In the genomic region with DNA sequence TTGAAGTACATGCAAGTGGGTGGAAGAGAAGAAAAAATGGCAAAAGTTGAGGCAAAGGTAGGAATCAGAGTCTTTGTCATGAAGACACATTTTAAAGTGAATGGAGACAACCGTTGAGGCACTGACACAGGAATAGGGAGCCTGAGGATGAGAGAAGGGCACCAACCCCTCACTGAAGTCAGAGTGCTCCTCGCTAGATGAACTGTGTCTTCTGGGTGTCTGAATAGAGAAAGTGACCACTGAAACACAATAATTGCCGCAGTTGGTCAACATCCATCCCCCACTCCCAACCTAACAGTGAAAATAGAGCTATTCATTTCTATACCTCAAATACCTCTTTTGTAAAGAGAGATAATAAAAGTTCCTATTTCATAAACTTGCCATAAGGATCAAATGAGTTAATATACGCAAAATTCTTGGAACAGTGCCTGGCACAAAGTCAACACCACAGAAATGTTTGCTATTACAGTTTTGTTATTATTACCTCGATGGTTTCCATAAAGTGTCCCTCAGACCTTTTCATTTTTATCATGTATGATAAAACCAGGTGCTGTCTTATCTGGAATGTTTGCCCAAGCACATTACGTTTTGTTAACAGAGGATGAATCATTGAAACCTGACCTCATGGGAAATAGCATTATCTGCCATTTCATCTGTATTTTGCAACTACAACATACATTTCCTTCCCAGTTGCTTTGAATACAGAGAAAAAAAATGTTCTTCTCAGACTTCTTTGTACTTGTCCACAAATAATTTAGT, we compare ENCODE assay signal across 1 cellular context.
TF ChIP-seq lines count a peak whose summit lies in the region.

No MANE protein-coding gene starts in this region.

TF ChIP-seq in K562, 482 proteins besides CTCF, POLR2A, EP300 and RAD21 (continued from another document and continues in another):
- TF ChIP-seq, protein P1, sequence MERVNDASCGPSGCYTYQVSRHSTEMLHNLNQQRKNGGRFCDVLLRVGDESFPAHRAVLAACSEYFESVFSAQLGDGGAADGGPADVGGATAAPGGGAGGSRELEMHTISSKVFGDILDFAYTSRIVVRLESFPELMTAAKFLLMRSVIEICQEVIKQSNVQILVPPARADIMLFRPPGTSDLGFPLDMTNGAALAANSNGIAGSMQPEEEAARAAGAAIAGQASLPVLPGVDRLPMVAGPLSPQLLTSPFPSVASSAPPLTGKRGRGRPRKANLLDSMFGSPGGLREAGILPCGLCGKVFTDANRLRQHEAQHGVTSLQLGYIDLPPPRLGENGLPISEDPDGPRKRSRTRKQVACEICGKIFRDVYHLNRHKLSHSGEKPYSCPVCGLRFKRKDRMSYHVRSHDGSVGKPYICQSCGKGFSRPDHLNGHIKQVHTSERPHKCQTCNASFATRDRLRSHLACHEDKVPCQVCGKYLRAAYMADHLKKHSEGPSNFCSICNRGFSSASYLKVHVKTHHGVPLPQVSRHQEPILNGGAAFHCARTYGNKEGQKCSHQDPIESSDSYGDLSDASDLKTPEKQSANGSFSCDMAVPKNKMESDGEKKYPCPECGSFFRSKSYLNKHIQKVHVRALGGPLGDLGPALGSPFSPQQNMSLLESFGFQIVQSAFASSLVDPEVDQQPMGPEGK (CRISPR knock-in tag; IDR thresholded peaks at IDR 0.05; ENCODE audit: borderline replicate concordance), result no peak
- TF ChIP-seq BDP1 (IDR thresholded peaks at IDR 0.05; ENCODE audit: insufficient read depth, insufficient read length) (no peak), ZNF282 (CRISPR knock-in tag; IDR thresholded peaks at IDR 0.05) (no peak), ZNF124 (CRISPR knock-in tag; IDR thresholded peaks at IDR 0.05) (no peak), E2F3 (CRISPR knock-in tag; IDR thresholded peaks at IDR 0.05) (no peak), ZNF76 (CRISPR knock-in tag; IDR thresholded peaks at IDR 0.05; ENCODE audit: borderline replicate concordance) (no peak), SRSF1 (IDR thresholded peaks at IDR 0.05; ENCODE audit: low read depth, low read length) (no peak), CBX3 (IDR thresholded peaks at IDR 0.05; ENCODE audit: borderline replicate concordance in 1 of 2, low read length in 2 of 2) (no peak), TEAD1 (CRISPR knock-in tag; IDR thresholded peaks at IDR 0.05) (no peak), MTA1 (IDR thresholded peaks at IDR 0.05; ENCODE audit: borderline replicate concordance) (no peak), HEY1 (CRISPR knock-in tag; IDR thresholded peaks at IDR 0.05; ENCODE audit: borderline replicate concordance) (no peak), POLR2AphosphoS2 (IDR thresholded peaks at IDR 0.05; ENCODE audit: low read length) (no peak), GTF2F1 (IDR thresholded peaks at IDR 0.05; ENCODE audit: low read depth, low read length) (no peak), NCOA4 (IDR thresholded peaks at IDR 0.05; ENCODE audit: partially characterized antibody) (no peak), NR2F6 (CRISPR knock-in tag; IDR thresholded peaks at IDR 0.05) (no peak), PCBP2 (IDR thresholded peaks at IDR 0.05; ENCODE audit: low read depth, low read length, poor library complexity, severe bottlenecking) (no peak), ZNF133 (CRISPR knock-in tag; IDR thresholded peaks at IDR 0.05) (no peak), ZNF79 (CRISPR knock-in tag; IDR thresholded peaks at IDR 0.05; ENCODE audit: low read depth) (no peak), ZNF253 (CRISPR knock-in tag; conservative IDR thresholded peaks at IDR 0.05) (no peak), MAFG (tag; conservative IDR thresholded peaks at IDR 0.05) (no peak), RFX1 (IDR thresholded peaks at IDR 0.05) (no peak), MEF2A (IDR thresholded peaks at IDR 0.05; ENCODE audit: control insufficient read depth, low read depth, low read length) (no peak), CHCHD3 (CRISPR knock-in tag; IDR thresholded peaks at IDR 0.05) (no peak), ZKSCAN3 (CRISPR knock-in tag; IDR thresholded peaks at IDR 0.05) (no peak), SOX6 (IDR thresholded peaks at IDR 0.05) (peak; percentile 64; the same call in 1 of the 2 replicates), MCM7 (IDR thresholded peaks at IDR 0.05) (no peak), CBX1 (IDR thresholded peaks at IDR 0.05; ENCODE audit: low read depth) (no peak), HDGF (IDR thresholded peaks at IDR 0.05) (no peak)
- TF ChIP-seq, protein P2, sequence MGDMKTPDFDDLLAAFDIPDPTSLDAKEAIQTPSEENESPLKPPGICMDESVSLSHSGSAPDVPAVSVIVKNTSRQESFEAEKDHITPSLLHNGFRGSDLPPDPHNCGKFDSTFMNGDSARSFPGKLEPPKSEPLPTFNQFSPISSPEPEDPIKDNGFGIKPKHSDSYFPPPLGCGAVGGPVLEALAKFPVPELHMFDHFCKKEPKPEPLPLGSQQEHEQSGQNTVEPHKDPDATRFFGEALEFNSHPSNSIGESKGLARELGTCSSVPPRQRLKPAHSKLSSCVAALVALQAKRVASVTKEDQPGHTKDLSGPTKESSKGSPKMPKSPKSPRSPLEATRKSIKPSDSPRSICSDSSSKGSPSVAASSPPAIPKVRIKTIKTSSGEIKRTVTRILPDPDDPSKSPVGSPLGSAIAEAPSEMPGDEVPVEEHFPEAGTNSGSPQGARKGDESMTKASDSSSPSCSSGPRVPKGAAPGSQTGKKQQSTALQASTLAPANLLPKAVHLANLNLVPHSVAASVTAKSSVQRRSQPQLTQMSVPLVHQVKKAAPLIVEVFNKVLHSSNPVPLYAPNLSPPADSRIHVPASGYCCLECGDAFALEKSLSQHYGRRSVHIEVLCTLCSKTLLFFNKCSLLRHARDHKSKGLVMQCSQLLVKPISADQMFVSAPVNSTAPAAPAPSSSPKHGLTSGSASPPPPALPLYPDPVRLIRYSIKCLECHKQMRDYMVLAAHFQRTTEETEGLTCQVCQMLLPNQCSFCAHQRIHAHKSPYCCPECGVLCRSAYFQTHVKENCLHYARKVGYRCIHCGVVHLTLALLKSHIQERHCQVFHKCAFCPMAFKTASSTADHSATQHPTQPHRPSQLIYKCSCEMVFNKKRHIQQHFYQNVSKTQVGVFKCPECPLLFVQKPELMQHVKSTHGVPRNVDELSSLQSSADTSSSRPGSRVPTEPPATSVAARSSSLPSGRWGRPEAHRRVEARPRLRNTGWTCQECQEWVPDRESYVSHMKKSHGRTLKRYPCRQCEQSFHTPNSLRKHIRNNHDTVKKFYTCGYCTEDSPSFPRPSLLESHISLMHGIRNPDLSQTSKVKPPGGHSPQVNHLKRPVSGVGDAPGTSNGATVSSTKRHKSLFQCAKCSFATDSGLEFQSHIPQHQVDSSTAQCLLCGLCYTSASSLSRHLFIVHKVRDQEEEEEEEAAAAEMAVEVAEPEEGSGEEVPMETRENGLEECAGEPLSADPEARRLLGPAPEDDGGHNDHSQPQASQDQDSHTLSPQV (IDR thresholded peaks at IDR 0.05), result no peak
- TF ChIP-seq, protein P3, sequence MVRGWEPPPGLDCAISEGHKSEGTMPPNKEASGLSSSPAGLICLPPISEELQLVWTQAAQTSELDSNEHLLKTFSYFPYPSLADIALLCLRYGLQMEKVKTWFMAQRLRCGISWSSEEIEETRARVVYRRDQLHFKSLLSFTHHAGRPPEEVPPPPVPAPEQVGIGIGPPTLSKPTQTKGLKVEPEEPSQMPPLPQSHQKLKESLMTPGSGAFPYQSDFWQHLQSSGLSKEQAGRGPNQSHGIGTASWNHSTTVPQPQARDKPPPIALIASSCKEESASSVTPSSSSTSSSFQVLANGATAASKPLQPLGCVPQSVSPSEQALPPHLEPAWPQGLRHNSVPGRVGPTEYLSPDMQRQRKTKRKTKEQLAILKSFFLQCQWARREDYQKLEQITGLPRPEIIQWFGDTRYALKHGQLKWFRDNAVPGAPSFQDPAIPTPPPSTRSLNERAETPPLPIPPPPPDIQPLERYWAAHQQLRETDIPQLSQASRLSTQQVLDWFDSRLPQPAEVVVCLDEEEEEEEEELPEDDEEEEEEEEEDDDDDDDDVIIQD (CRISPR knock-in tag; IDR thresholded peaks at IDR 0.05), result no peak
- TF ChIP-seq, protein P4, sequence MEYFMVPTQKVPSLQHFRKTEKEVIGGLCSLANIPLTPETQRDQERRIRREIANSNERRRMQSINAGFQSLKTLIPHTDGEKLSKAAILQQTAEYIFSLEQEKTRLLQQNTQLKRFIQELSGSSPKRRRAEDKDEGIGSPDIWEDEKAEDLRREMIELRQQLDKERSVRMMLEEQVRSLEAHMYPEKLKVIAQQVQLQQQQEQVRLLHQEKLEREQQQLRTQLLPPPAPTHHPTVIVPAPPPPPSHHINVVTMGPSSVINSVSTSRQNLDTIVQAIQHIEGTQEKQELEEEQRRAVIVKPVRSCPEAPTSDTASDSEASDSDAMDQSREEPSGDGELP (CRISPR knock-in tag; IDR thresholded peaks at IDR 0.05; ENCODE audit: borderline replicate concordance), result no peak
- TF ChIP-seq, protein P5, sequence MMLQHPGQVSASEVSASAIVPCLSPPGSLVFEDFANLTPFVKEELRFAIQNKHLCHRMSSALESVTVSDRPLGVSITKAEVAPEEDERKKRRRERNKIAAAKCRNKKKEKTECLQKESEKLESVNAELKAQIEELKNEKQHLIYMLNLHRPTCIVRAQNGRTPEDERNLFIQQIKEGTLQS (IDR thresholded peaks at IDR 0.05), result peak; percentile 53; the same call in 1 of the 2 replicates
- TF ChIP-seq, protein P5 (CRISPR knock-in tag; conservative IDR thresholded peaks at IDR 0.05), result no peak
- TF ChIP-seq, protein P6, sequence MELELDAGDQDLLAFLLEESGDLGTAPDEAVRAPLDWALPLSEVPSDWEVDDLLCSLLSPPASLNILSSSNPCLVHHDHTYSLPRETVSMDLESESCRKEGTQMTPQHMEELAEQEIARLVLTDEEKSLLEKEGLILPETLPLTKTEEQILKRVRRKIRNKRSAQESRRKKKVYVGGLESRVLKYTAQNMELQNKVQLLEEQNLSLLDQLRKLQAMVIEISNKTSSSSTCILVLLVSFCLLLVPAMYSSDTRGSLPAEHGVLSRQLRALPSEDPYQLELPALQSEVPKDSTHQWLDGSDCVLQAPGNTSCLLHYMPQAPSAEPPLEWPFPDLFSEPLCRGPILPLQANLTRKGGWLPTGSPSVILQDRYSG (tag; conservative IDR thresholded peaks at IDR 0.05; ENCODE audit: low read depth), result no peak
- TF ChIP-seq, protein P7, sequence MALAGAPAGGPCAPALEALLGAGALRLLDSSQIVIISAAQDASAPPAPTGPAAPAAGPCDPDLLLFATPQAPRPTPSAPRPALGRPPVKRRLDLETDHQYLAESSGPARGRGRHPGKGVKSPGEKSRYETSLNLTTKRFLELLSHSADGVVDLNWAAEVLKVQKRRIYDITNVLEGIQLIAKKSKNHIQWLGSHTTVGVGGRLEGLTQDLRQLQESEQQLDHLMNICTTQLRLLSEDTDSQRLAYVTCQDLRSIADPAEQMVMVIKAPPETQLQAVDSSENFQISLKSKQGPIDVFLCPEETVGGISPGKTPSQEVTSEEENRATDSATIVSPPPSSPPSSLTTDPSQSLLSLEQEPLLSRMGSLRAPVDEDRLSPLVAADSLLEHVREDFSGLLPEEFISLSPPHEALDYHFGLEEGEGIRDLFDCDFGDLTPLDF (CRISPR knock-in tag; IDR thresholded peaks at IDR 0.05), result no peak
- TF ChIP-seq, protein P8, sequence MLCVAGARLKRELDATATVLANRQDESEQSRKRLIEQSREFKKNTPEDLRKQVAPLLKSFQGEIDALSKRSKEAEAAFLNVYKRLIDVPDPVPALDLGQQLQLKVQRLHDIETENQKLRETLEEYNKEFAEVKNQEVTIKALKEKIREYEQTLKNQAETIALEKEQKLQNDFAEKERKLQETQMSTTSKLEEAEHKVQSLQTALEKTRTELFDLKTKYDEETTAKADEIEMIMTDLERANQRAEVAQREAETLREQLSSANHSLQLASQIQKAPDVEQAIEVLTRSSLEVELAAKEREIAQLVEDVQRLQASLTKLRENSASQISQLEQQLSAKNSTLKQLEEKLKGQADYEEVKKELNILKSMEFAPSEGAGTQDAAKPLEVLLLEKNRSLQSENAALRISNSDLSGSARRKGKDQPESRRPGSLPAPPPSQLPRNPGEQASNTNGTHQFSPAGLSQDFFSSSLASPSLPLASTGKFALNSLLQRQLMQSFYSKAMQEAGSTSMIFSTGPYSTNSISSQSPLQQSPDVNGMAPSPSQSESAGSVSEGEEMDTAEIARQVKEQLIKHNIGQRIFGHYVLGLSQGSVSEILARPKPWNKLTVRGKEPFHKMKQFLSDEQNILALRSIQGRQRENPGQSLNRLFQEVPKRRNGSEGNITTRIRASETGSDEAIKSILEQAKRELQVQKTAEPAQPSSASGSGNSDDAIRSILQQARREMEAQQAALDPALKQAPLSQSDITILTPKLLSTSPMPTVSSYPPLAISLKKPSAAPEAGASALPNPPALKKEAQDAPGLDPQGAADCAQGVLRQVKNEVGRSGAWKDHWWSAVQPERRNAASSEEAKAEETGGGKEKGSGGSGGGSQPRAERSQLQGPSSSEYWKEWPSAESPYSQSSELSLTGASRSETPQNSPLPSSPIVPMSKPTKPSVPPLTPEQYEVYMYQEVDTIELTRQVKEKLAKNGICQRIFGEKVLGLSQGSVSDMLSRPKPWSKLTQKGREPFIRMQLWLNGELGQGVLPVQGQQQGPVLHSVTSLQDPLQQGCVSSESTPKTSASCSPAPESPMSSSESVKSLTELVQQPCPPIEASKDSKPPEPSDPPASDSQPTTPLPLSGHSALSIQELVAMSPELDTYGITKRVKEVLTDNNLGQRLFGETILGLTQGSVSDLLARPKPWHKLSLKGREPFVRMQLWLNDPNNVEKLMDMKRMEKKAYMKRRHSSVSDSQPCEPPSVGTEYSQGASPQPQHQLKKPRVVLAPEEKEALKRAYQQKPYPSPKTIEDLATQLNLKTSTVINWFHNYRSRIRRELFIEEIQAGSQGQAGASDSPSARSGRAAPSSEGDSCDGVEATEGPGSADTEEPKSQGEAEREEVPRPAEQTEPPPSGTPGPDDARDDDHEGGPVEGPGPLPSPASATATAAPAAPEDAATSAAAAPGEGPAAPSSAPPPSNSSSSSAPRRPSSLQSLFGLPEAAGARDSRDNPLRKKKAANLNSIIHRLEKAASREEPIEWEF (CRISPR knock-in tag; IDR thresholded peaks at IDR 0.05), result no peak
- TF ChIP-seq, protein P9, sequence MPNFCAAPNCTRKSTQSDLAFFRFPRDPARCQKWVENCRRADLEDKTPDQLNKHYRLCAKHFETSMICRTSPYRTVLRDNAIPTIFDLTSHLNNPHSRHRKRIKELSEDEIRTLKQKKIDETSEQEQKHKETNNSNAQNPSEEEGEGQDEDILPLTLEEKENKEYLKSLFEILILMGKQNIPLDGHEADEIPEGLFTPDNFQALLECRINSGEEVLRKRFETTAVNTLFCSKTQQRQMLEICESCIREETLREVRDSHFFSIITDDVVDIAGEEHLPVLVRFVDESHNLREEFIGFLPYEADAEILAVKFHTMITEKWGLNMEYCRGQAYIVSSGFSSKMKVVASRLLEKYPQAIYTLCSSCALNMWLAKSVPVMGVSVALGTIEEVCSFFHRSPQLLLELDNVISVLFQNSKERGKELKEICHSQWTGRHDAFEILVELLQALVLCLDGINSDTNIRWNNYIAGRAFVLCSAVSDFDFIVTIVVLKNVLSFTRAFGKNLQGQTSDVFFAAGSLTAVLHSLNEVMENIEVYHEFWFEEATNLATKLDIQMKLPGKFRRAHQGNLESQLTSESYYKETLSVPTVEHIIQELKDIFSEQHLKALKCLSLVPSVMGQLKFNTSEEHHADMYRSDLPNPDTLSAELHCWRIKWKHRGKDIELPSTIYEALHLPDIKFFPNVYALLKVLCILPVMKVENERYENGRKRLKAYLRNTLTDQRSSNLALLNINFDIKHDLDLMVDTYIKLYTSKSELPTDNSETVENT (CRISPR knock-in tag; IDR thresholded peaks at IDR 0.05), result no peak
